In genomic region chr14:71582705-71583104, GRCh38 we compare ENCODE assay signal across 21 cellular contexts.
A peak's percentile ranks its signal among the peaks of the same experiment; 100 is the strongest.
DNase-seq lines count a peak whose midpoint lies in the region; ATAC-seq, FAIRE-seq and TF ChIP-seq lines count a peak whose summit lies in the region.
"Had no signal": no experiment of that assay in that cellular context is flagged by ENCODE, and none has a peak within 500 bp of the region (broad histone marks: within the 10 kb centered on the region; RNA-seq: fewer than 3 reads in every experiment).

No MANE protein-coding gene starts in this region.

- no TSS peak for BruUV-seq in mammary epithelial cell (replicated peaks; lab: Mats Ljungman, UMichigan)

- WGBS in mammary epithelial cell (ENCODE audit: low coverage, missing lambda C conversion rate), result 100% methylated on average over 1 of the region's 1 CpG

- intact Hi-C loops in left colon (cut with DNase I, micrococcal nuclease), result no loop called here
- intact Hi-C loops in mammary epithelial cell (cut with micrococcal nuclease), result no loop called here
- intact Hi-C loops in gastrocnemius medialis (cut with DNase I; ENCODE audit: low total_unique reads), result no loop called here

- dilution Hi-C loops in mammary epithelial cell (cut with HindIII; ENCODE audit: low sequenced_read_pairs), result no loop called here

- H3K36me3 ChIP-seq in bronchial epithelial cell (ENCODE audit: control insufficient read depth, insufficient read depth, low read length) (no peaks in the 10 kb centered on the region), mammary epithelial cell (ENCODE audit: insufficient read depth, low read length) (no peaks in the 10 kb centered on the region), gastrocnemius medialis (no peaks in the 10 kb centered on the region)
- H3K36me3 ChIP-seq: uterus had no signal

- in situ Hi-C loops in mammary epithelial cell (cut with MboI; ENCODE audit: low sequenced_read_pairs in 2 of 2), result no loop called here
- in situ Hi-C loops in gastrocnemius medialis (cut with MboI; ENCODE audit: low sequenced_read_pairs in 4 of 4), result no loop called here

- no peaks in the 10 kb centered on the region for H3K4me1 ChIP-seq in mammary epithelial cell (ENCODE audit: insufficient read depth, low read length)
- H3K4me1 ChIP-seq in gastrocnemius medialis, result no peaks in the 10 kb centered on the region

- POLR2A ChIA-PET in AG04449 (lab: Yijun Ruan, JAX), result interaction anchor here (0.5 to 1.6 kb wide), 3 partner anchors 9 to 441 kb away, joined by 3 to 5 read pairs (median 3); no protein-coding TSS in a partner anchor

- H3K27me3 ChIP-seq in bronchial epithelial cell (ENCODE audit: control insufficient read depth, insufficient read depth, low read length), result no peaks in the 10 kb centered on the region
- no peaks in the 10 kb centered on the region for H3K27me3 ChIP-seq in mammary epithelial cell (ENCODE audit: insufficient read depth, low read length)
- H3K27me3 ChIP-seq in gastrocnemius medialis, result no peaks in the 10 kb centered on the region
- H3K27me3 ChIP-seq: uterus had no signal

- no peak overlapping the region for H3K27ac ChIP-seq in mammary epithelial cell (ENCODE audit: insufficient read depth, low read depth, low read length)
- H3K27ac ChIP-seq in gastrocnemius medialis, result no peak overlapping the region

- TF ChIP-seq POLR2A in gastrocnemius medialis (IDR thresholded peaks at IDR 0.05), result no peak

- FAIRE-seq in bronchial epithelial cell (lab: Jason Lieb, UNC), result no peak
- FAIRE-seq: A204.1, endometrium had no signal

- H4K20me1 ChIP-seq in mammary epithelial cell (ENCODE audit: insufficient read depth, low read length), result no peaks in the 10 kb centered on the region

- TF ChIP-seq CTCF in AG04449 (IDR thresholded peaks at IDR 0.05; ENCODE audit: insufficient read depth, low read length, missing control alignments) (no peak), bronchial epithelial cell (IDR thresholded peaks at IDR 0.05; ENCODE audit: insufficient read depth, low read length, severe bottlenecking) (no peak), mammary epithelial cell (conservative IDR thresholded peaks at IDR 0.05 in 1 of 2, IDR thresholded peaks at IDR 0.05 in 1 of 2; ENCODE audit: extremely low read depth in 1 of 2, insufficient read depth in 1 of 2, low read depth in 1 of 2, low read length in 2 of 2) (no peak), gastrocnemius medialis (IDR thresholded peaks at IDR 0.05 in 4 of 5, conservative IDR thresholded peaks at IDR 0.05 in 1 of 5) (no peak)

- H3K9me3 ChIP-seq in mammary epithelial cell (replicated peaks; ENCODE audit: insufficient read depth, low read length) (no peaks in the 10 kb centered on the region), gastrocnemius medialis (no peaks in the 10 kb centered on the region)
- H3K9me3 ChIP-seq: uterus had no signal

- DNase-seq in AG04449 (ENCODE audit: low read depth, low spot score) (peak; percentile 42), HT1080 (ENCODE audit: low read depth) (peak; percentile 23), bronchial epithelial cell (ENCODE audit: low read depth) (peak; percentile 28), kidney glomerular epithelial cell (lab: John Stamatoyannopoulos, UW) (peak; percentile 42), left colon (no peak), KG1 (lab: John Stamatoyannopoulos, UW) (no peak), mammary epithelial cell (no peak), gastrocnemius medialis (no peak)
- DNase-seq: activated CD4-positive, CD25-positive, alpha-beta regulatory T cell; activated CD8-positive, alpha-beta memory T cell treated with anti-CD3 and anti-CD28 coated beads, Interleukin-2, amount 50 U/mL, for 4 hours; activated naive CD4-positive, alpha-beta T cell; caudate nucleus; Karpas-422; NCI-H1694; NCI-H524 treated with DMSO at 0.1 percent for 48 hours; stimulated activated naive CD4-positive, alpha-beta T cell treated with Interleukin-2 at 50 U/mL for 16 hours; T-cell; uterus had no signal

- H3K4me3 ChIP-seq in AG04449 (ENCODE audit: low read depth, low read length) (no peak overlapping the region), bronchial epithelial cell (ENCODE audit: low read depth, low read length) (no peak overlapping the region), mammary epithelial cell (replicated peaks in 1 of 3; ENCODE audit: insufficient read depth in 1 of 3, low read depth in 2 of 3, low read length in 3 of 3) (no peak overlapping the region), gastrocnemius medialis (no peak overlapping the region)
- H3K4me3 ChIP-seq: lung, uterus had no signal

- H2AFZ ChIP-seq in mammary epithelial cell (ENCODE audit: low read depth, low read length), result no peak overlapping the region

- no peak overlapping the region for H3K9ac ChIP-seq in mammary epithelial cell (ENCODE audit: insufficient read depth, low read length)

- CTCF ChIA-PET in AG04449 (lab: Yijun Ruan, JAX) (interaction anchor here (0.6 to 1.1 kb wide), 2 partner anchors 9 to 132 kb away, joined by 3 read pairs; no protein-coding TSS in a partner anchor), mammary epithelial cell (lab: Charles Lee; ENCODE audit: low non-redundant PET) (interaction anchor here (0.7 kb wide), 1 partner anchor 30 kb away, joined by 3 read pairs; no protein-coding TSS in a partner anchor)

- H3K79me2 ChIP-seq in mammary epithelial cell (ENCODE audit: insufficient read depth, low read length), result peaks cover 11% of the 10 kb centered on the region

- ATAC-seq in left colon (no peak), gastrocnemius medialis (no peak)
- ATAC-seq: T-cell had no signal

- no peak overlapping the region for H3K4me2 ChIP-seq in mammary epithelial cell (ENCODE audit: insufficient read depth, low read depth, low read length)

Comparison
In these comparisons a context has a peak if more than half of its experiments do, and no peak if none do; other contexts are left out.
1. DNase-seq: peak in AG04449 (single experiment), HT1080 (single experiment), bronchial epithelial cell (single experiment) and kidney glomerular epithelial cell (single experiment); none in left colon (0 of 2), KG1 (single experiment), mammary epithelial cell (single experiment) and gastrocnemius medialis (0 of 2).